In genomic region chr16:81376880-81377279, GRCh38 we compare ENCODE assay signal across 17 cellular contexts.
DNase-seq lines count a peak whose midpoint lies in the region; ATAC-seq, FAIRE-seq and TF ChIP-seq lines count a peak whose summit lies in the region.
"Had no signal": no experiment of that assay in that cellular context is flagged by ENCODE, and none has a peak within 500 bp of the region (broad histone marks: within the 10 kb centered on the region; RNA-seq: fewer than 3 reads in every experiment).

No MANE protein-coding gene starts in this region.

- no peaks in the 10 kb centered on the region for H3K27me3 ChIP-seq in endothelial cell of umbilical vein (ENCODE audit: control insufficient read depth in 2 of 2, insufficient read depth in 2 of 2, low read length in 2 of 2)
- H3K27me3 ChIP-seq: BLaER1, left lung had no signal

- no peaks in the 10 kb centered on the region for H3K9me1 ChIP-seq in endothelial cell of umbilical vein (replicated peaks; ENCODE audit: control insufficient read depth, extremely low read depth, insufficient read depth, low read length)

- H3K9me3 ChIP-seq in endothelial cell of umbilical vein (replicated peaks; ENCODE audit: control insufficient read depth, insufficient read depth, low read length), result no peaks in the 10 kb centered on the region
- H3K9me3 ChIP-seq: BLaER1, left lung had no signal

- H3K4me3 Mint-ChIP-seq in activated naive CD4-positive, alpha-beta T cell treated with anti-CD3 and anti-CD28 coated beads, Interleukin-2, amount 10 ng/mL, durations not matched to agents 7 days and 5 days, result no peak overlapping the region
- H3K4me3 Mint-ChIP-seq: naive thymus-derived CD4-positive, alpha-beta T cell had no signal

- no peak overlapping the region for H3K9ac ChIP-seq in endothelial cell of umbilical vein (replicated peaks; ENCODE audit: extremely low read depth, insufficient read depth, low read length)
- H3K9ac ChIP-seq: BLaER1, GM23248 had no signal

- TF ChIP-seq POLR2A in endothelial cell of umbilical vein (IDR thresholded peaks at IDR 0.05; ENCODE audit: low read depth, low read length), result no peak

- FAIRE-seq in RCC 7860 (lab: Jason Lieb, UNC) (no peak), endothelial cell of umbilical vein (lab: Jason Lieb, UNC) (peak; percentile 69)

- H4K20me1 ChIP-seq in endothelial cell of umbilical vein (replicated peaks; ENCODE audit: control insufficient read depth, extremely low read depth, insufficient read depth, low read length), result no peaks in the 10 kb centered on the region
- H4K20me1 ChIP-seq: BLaER1 had no signal

- H3K4me3 ChIP-seq in endothelial cell of umbilical vein (replicated peaks in 1 of 3; ENCODE audit: insufficient read depth in 1 of 3, low read depth in 1 of 3, low read length in 3 of 3), result no peak overlapping the region
- H3K4me3 ChIP-seq: BLaER1, GM23248, left lung had no signal

- ATAC-seq in GM21423 (IDR thresholded peaks at IDR 0.05; ENCODE audit: unreplicated experiment) (no peak), HG03175 (IDR thresholded peaks at IDR 0.05; ENCODE audit: unreplicated experiment) (no peak)
- ATAC-seq: left lung; naive thymus-derived CD4-positive, alpha-beta T cell had no signal

- H3K4me1 Mint-ChIP-seq in activated naive CD4-positive, alpha-beta T cell treated with anti-CD3 and anti-CD28 coated beads, Interleukin-2, amount 10 ng/mL, durations not matched to agents 7 days and 5 days, result peaks cover 6% of the 10 kb centered on the region

- no peaks in the 10 kb centered on the region for H3K27me3 Mint-ChIP-seq in activated naive CD4-positive, alpha-beta T cell treated with anti-CD3 and anti-CD28 coated beads, Interleukin-2, amount 10 ng/mL, durations not matched to agents 7 days and 5 days
- H3K27me3 Mint-ChIP-seq: naive thymus-derived CD4-positive, alpha-beta T cell had no signal

- H3K36me3 Mint-ChIP-seq in activated naive CD4-positive, alpha-beta T cell treated with anti-CD3 and anti-CD28 coated beads, Interleukin-2, amount 10 ng/mL, durations not matched to agents 7 days and 5 days, result peaks cover 16% of the 10 kb centered on the region

- TF ChIP-seq CTCF in endothelial cell of umbilical vein (IDR thresholded peaks at IDR 0.05; ENCODE audit: extremely low read depth in 1 of 2, insufficient read depth in 1 of 2, low read depth in 1 of 2, low read length in 2 of 2), result no peak

- H3K79me2 ChIP-seq in endothelial cell of umbilical vein (ENCODE audit: control insufficient read depth, insufficient read depth, low read length), result no peaks in the 10 kb centered on the region

- H2AFZ ChIP-seq in endothelial cell of umbilical vein (ENCODE audit: low read depth, low read length), result no peak overlapping the region
- H2AFZ ChIP-seq: GM23248 had no signal

- peaks cover 3 to 7% of the 10 kb centered on the region in 2 experiments for H3K36me3 ChIP-seq in endothelial cell of umbilical vein (ENCODE audit: control insufficient read depth in 2 of 2, extremely low read depth in 1 of 2, insufficient read depth in 2 of 2, low read length in 2 of 2)

- peaks cover 18% of the 10 kb centered on the region for H3K4me1 ChIP-seq in endothelial cell of umbilical vein (ENCODE audit: control insufficient read depth, extremely low read depth, insufficient read depth, low read length)
- H3K4me1 ChIP-seq: left lung had no signal

- no peaks in the 10 kb centered on the region for H3K9me3 Mint-ChIP-seq in activated naive CD4-positive, alpha-beta T cell treated with anti-CD3 and anti-CD28 coated beads, Interleukin-2, amount 10 ng/mL, durations not matched to agents 7 days and 5 days
- H3K9me3 Mint-ChIP-seq: naive thymus-derived CD4-positive, alpha-beta T cell had no signal

- H3K27ac ChIP-seq in endothelial cell of umbilical vein (ENCODE audit: insufficient read depth, low read depth, low read length), result no peak overlapping the region
- H3K27ac ChIP-seq: BLaER1, GM23248, left lung had no signal

- dilution Hi-C loops in endothelial cell of umbilical vein (cut with MboI; ENCODE audit: extremely low pct_ligation_motif_present, low sequenced_read_pairs), result loop anchor here (25.0 kb wide), 1 partner anchor 360 kb away; no protein-coding TSS in a partner anchor

- POLR2A ChIA-PET in endothelial cell of umbilical vein (lab: Charles Lee), result no interaction called here

- H3K27ac Mint-ChIP-seq in activated naive CD4-positive, alpha-beta T cell treated with anti-CD3 and anti-CD28 coated beads, Interleukin-2, amount 10 ng/mL, durations not matched to agents 7 days and 5 days, result no peak overlapping the region
- H3K27ac Mint-ChIP-seq: naive thymus-derived CD4-positive, alpha-beta T cell had no signal

- DNase-seq in activated naive CD4-positive, alpha-beta T cell treated with Interleukin-2 at 50 U/mL for 16 hours, result peak; percentile 7
- no peak for DNase-seq in activated naive CD4-positive, alpha-beta T cell treated with anti-CD3 and anti-CD28 coated beads, Interleukin-2, amount 10 ng/mL, durations not matched to agents 7 days and 5 days
- DNase-seq in RCC 7860 (ENCODE audit: low spot score) (peak; percentile 32), endothelial cell of umbilical vein (ENCODE audit: low read depth, low spot score) (peak; percentile 67), NCI-H345 treated with DMSO at 0.1 percent for 48 hours (lab: John Stamatoyannopoulos, UW; ENCODE audit: unreplicated experiment) (no peak)
- DNase-seq in stimulated activated CD8-positive, alpha-beta memory T cell treated with anti-CD3 and anti-CD28 coated beads, Interleukin-4, amount 100 ng/mL, for 48 hours, result peak; percentile 54
- DNase-seq: activated CD8-positive, alpha-beta memory T cell treated with anti-CD3 and anti-CD28 coated beads, Interleukin-2, amount 50 U/mL, for 48 hours; EL; GM23248; head of caudate nucleus; left lung; naive thymus-derived CD4-positive, alpha-beta T cell; NCI-H446 treated with DMSO at 0.1 percent for 48 hours; T-helper 9 cell had no signal

- CTCF ChIA-PET in activated naive CD4-positive, alpha-beta T cell treated with anti-CD3 and anti-CD28 coated beads, Interleukin-2, amount 10 ng/mL, durations not matched to agents 7 days and 5 days (lab: Charles Lee), result no interaction called here
- CTCF ChIA-PET in endothelial cell of umbilical vein (lab: Charles Lee), result interaction anchor here (0.6 kb wide), 1 partner anchor 8 kb away, joined by 3 read pairs; no protein-coding TSS in a partner anchor

- no TSS peak for BruUV-seq in endothelial cell of umbilical vein (replicated peaks; lab: Mats Ljungman, UMichigan)

- no peak overlapping the region for H3K4me2 ChIP-seq in endothelial cell of umbilical vein (ENCODE audit: insufficient read depth, low read length)
- H3K4me2 ChIP-seq: BLaER1 had no signal

- intact Hi-C loops in endothelial cell of umbilical vein (cut with micrococcal nuclease), result no loop called here

TF ChIP-seq in endothelial cell of umbilical vein, 7 proteins besides CTCF, POLR2A, EP300 and RAD21:
- TF ChIP-seq JUN (IDR thresholded peaks at IDR 0.05; ENCODE audit: borderline replicate concordance, insufficient read depth, insufficient read length, low read depth) (peak; percentile 42), MYC (IDR thresholded peaks at IDR 0.05; ENCODE audit: low read depth, low read length) (no peak), FOS (IDR thresholded peaks at IDR 0.05; ENCODE audit: borderline replicate concordance, insufficient read depth, low read length) (peak; percentile 62), POLR2AphosphoS5 (IDR thresholded peaks at IDR 0.05; ENCODE audit: insufficient read depth, low read depth, low read length) (no peak)

Comparison
In these comparisons a context has a peak if more than half of its experiments do, and no peak if none do; other contexts are left out.
1. DNase-seq: peak in activated naive CD4-positive, alpha-beta T cell treated with Interleukin-2 at 50 U/mL for 16 hours (single experiment), RCC 7860 (single experiment), endothelial cell of umbilical vein (single experiment) and stimulated activated CD8-positive, alpha-beta memory T cell treated with anti-CD3 and anti-CD28 coated beads, Interleukin-4, amount 100 ng/mL, for 48 hours (single experiment); none in activated naive CD4-positive, alpha-beta T cell treated with anti-CD3 and anti-CD28 coated beads, Interleukin-2, amount 10 ng/mL, durations not matched to agents 7 days and 5 days (single experiment) and NCI-H345 treated with DMSO at 0.1 percent for 48 hours (single experiment).